1 cellular context compared by ENCODE assay signal in the genomic region with DNA sequence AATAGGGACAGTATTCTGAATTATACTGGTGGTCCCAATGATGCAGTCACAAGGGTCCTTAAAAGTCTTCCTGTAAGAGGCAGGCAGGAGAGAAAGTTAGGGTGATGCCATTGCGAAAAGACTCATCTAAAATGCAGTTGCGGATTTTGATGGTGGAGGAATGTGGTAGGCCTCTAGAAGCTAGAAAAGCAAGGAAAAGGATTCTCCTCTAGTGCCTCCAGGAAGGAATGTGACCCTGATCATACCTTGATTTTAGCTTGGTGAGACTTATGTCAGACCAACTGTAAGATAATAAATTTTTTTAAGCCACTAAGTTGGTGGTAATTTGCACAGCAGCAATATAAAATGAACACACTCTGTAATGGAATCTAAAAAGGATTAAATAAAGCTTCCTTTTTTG.
TF ChIP-seq lines count a peak whose summit lies in the region.

No MANE protein-coding gene starts in this region.

TF ChIP-seq in GM23338, 12 proteins besides CTCF, POLR2A, EP300 and RAD21 (continued from another document):
- TF ChIP-seq, protein P1, sequence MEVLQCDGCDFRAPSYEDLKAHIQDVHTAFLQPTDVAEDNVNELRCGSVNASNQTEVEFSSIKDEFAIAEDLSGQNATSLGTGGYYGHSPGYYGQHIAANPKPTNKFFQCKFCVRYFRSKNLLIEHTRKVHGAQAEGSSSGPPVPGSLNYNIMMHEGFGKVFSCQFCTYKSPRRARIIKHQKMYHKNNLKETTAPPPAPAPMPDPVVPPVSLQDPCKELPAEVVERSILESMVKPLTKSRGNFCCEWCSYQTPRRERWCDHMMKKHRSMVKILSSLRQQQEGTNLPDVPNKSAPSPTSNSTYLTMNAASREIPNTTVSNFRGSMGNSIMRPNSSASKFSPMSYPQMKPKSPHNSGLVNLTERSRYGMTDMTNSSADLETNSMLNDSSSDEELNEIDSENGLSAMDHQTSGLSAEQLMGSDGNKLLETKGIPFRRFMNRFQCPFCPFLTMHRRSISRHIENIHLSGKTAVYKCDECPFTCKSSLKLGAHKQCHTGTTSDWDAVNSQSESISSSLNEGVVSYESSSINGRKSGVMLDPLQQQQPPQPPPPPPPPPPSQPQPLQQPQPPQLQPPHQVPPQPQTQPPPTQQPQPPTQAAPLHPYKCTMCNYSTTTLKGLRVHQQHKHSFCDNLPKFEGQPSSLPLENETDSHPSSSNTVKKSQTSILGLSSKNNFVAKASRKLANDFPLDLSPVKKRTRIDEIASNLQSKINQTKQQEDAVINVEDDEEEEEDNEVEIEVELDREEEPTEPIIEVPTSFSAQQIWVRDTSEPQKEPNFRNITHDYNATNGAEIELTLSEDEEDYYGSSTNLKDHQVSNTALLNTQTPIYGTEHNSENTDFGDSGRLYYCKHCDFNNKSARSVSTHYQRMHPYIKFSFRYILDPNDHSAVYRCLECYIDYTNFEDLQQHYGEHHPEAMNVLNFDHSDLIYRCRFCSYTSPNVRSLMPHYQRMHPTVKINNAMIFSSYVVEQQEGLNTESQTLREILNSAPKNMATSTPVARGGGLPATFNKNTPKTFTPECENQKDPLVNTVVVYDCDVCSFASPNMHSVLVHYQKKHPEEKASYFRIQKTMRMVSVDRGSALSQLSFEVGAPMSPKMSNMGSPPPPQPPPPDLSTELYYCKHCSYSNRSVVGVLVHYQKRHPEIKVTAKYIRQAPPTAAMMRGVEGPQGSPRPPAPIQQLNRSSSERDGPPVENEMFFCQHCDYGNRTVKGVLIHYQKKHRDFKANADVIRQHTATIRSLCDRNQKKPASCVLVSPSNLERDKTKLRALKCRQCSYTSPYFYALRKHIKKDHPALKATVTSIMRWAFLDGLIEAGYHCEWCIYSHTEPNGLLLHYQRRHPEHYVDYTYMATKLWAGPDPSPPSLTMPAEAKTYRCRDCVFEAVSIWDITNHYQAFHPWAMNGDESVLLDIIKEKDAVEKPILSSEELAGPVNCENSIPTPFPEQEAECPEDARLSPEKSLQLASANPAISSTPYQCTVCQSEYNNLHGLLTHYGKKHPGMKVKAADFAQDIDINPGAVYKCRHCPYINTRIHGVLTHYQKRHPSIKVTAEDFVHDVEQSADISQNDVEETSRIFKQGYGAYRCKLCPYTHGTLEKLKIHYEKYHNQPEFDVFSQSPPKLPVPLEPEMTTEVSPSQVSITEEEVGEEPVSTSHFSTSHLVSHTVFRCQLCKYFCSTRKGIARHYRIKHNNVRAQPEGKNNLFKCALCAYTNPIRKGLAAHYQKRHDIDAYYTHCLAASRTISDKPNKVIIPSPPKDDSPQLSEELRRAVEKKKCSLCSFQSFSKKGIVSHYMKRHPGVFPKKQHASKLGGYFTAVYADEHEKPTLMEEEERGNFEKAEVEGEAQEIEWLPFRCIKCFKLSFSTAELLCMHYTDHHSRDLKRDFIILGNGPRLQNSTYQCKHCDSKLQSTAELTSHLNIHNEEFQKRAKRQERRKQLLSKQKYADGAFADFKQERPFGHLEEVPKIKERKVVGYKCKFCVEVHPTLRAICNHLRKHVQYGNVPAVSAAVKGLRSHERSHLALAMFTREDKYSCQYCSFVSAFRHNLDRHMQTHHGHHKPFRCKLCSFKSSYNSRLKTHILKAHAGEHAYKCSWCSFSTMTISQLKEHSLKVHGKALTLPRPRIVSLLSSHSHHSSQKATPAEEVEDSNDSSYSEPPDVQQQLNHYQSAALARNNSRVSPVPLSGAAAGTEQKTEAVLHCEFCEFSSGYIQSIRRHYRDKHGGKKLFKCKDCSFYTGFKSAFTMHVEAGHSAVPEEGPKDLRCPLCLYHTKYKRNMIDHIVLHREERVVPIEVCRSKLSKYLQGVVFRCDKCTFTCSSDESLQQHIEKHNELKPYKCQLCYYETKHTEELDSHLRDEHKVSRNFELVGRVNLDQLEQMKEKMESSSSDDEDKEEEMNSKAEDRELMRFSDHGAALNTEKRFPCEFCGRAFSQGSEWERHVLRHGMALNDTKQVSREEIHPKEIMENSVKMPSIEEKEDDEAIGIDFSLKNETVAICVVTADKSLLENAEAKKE (CRISPR knock-in tag; IDR thresholded peaks at IDR 0.05), result 0 out of 2 replicates have a peak, but pooled peaks have one; percentile 15
- no peak for TF ChIP-seq EZH2 (IDR thresholded peaks at IDR 0.05; ENCODE audit: low read depth, unreplicated experiment)
- TF ChIP-seq, protein P2, sequence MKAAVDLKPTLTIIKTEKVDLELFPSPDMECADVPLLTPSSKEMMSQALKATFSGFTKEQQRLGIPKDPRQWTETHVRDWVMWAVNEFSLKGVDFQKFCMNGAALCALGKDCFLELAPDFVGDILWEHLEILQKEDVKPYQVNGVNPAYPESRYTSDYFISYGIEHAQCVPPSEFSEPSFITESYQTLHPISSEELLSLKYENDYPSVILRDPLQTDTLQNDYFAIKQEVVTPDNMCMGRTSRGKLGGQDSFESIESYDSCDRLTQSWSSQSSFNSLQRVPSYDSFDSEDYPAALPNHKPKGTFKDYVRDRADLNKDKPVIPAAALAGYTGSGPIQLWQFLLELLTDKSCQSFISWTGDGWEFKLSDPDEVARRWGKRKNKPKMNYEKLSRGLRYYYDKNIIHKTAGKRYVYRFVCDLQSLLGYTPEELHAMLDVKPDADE (IDR thresholded peaks at IDR 0.05), result no peak
